Comparison of ENCODE assay signal across 1 cellular context in the genomic region with DNA sequence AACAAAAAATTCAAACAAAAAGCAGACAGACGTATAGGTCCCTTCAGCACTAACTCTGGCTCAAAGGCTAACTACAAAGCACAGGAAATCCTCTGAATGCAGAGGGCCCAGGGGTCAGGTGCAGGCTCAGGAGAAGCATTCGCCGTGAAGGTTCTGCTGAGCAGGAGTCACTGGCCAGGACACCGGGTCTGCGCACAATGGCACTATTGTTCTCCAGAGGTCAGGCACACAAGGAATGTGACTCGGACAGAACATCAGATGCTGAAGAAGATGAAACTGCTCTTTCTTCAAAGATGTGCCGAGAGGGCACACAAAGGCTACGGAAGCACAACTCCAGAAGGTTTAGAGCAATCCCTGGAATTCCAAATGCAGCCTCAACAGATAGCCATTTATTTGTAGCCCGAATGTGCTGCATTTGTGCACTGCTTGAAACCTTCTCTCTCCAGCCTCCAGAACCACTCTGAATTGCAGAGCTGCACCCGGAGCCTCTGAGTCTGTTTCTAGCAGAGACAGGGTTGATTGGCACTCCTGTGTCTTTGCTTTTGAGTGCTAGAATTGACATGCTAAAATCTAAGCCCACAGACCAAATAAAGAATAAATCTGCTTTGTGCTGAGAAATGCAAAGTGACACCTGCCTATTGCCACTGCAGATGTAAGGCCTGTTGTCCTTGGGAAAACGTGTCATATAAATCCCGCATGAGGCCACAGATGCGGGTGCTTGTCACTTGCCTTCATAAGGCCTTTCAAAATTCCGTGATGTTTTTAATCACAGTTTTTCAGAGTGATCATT.
TF ChIP-seq lines count a peak whose summit lies in the region.

No MANE protein-coding gene starts in this region.

TF ChIP-seq in HepG2, 621 proteins besides CTCF, POLR2A, EP300 and RAD21 (continued from another document):
- TF ChIP-seq, protein P1, sequence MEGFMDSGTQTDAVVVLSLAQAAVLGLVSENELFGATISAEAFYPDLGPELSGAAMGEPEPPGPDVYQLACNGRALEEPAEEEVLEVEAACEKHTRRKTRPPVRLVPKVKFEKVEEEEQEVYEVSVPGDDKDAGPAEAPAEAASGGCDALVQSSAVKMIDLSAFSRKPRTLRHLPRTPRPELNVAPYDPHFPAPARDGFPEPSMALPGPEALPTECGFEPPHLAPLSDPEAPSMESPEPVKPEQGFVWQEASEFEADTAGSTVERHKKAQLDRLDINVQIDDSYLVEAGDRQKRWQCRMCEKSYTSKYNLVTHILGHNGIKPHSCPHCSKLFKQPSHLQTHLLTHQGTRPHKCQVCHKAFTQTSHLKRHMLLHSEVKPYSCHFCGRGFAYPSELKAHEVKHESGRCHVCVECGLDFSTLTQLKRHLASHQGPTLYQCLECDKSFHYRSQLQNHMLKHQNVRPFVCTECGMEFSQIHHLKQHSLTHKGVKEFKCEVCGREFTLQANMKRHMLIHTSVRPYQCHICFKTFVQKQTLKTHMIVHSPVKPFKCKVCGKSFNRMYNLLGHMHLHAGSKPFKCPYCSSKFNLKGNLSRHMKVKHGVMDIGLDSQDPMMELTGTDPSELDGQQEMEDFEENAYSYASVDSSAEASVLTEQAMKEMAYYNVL (CRISPR knock-in tag; IDR thresholded peaks at IDR 0.05; ENCODE audit: borderline replicate concordance): peak; percentile 91
- TF ChIP-seq CHCHD3 (CRISPR knock-in tag; IDR thresholded peaks at IDR 0.05) (no peak), ZMYM4 (CRISPR knock-in tag; IDR thresholded peaks at IDR 0.05) (peak; percentile 75), KDM2A (CRISPR knock-in tag; IDR thresholded peaks at IDR 0.05; ENCODE audit: borderline replicate concordance, low read depth) (peak; percentile 53; the same call in 1 of the 2 replicates), MTA1 (CRISPR knock-in tag; IDR thresholded peaks at IDR 0.05; ENCODE audit: borderline replicate concordance) (peak; percentile 81; the same call in 1 of the 2 replicates), ARNT (IDR thresholded peaks at IDR 0.05) (no peak), ZNF501 (CRISPR knock-in tag; IDR thresholded peaks at IDR 0.05) (peak; percentile 68), RARA (CRISPR knock-in tag; IDR thresholded peaks at IDR 0.05) (peak; percentile 98), KDM5A (IDR thresholded peaks at IDR 0.05; ENCODE audit: borderline replicate concordance, low read length) (peak; percentile 10; the same call in 1 of the 2 replicates), ZNF337 (CRISPR knock-in tag; IDR thresholded peaks at IDR 0.05; ENCODE audit: borderline replicate concordance, low read depth) (no peak), TEAD3 (CRISPR knock-in tag; optimal IDR thresholded peaks at IDR 0.05; ENCODE audit: borderline replicate concordance) (peak; percentile 97), KDM3A (CRISPR knock-in tag; IDR thresholded peaks at IDR 0.05; ENCODE audit: low read depth) (peak; percentile 29; the same call in 1 of the 2 replicates), IRF2 (CRISPR knock-in tag; IDR thresholded peaks at IDR 0.05) (peak; percentile 62), CREM (IDR thresholded peaks at IDR 0.05) (peak; percentile 95), CREM (CRISPR knock-in tag; IDR thresholded peaks at IDR 0.05) (no peak), FOXO1 (CRISPR knock-in tag; IDR thresholded peaks at IDR 0.05) (peak; percentile 69; the same call in 1 of the 2 replicates), PHF21A (CRISPR knock-in tag; IDR thresholded peaks at IDR 0.05) (peak; percentile 96)
- TF ChIP-seq, protein P2, sequence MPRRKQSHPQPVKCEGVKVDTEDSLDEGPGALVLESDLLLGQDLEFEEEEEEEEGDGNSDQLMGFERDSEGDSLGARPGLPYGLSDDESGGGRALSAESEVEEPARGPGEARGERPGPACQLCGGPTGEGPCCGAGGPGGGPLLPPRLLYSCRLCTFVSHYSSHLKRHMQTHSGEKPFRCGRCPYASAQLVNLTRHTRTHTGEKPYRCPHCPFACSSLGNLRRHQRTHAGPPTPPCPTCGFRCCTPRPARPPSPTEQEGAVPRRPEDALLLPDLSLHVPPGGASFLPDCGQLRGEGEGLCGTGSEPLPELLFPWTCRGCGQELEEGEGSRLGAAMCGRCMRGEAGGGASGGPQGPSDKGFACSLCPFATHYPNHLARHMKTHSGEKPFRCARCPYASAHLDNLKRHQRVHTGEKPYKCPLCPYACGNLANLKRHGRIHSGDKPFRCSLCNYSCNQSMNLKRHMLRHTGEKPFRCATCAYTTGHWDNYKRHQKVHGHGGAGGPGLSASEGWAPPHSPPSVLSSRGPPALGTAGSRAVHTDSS (CRISPR knock-in tag; conservative IDR thresholded peaks at IDR 0.05): no peak
- TF ChIP-seq, protein P3, sequence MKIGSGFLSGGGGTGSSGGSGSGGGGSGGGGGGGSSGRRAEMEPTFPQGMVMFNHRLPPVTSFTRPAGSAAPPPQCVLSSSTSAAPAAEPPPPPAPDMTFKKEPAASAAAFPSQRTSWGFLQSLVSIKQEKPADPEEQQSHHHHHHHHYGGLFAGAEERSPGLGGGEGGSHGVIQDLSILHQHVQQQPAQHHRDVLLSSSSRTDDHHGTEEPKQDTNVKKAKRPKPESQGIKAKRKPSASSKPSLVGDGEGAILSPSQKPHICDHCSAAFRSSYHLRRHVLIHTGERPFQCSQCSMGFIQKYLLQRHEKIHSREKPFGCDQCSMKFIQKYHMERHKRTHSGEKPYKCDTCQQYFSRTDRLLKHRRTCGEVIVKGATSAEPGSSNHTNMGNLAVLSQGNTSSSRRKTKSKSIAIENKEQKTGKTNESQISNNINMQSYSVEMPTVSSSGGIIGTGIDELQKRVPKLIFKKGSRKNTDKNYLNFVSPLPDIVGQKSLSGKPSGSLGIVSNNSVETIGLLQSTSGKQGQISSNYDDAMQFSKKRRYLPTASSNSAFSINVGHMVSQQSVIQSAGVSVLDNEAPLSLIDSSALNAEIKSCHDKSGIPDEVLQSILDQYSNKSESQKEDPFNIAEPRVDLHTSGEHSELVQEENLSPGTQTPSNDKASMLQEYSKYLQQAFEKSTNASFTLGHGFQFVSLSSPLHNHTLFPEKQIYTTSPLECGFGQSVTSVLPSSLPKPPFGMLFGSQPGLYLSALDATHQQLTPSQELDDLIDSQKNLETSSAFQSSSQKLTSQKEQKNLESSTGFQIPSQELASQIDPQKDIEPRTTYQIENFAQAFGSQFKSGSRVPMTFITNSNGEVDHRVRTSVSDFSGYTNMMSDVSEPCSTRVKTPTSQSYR (CRISPR knock-in tag; IDR thresholded peaks at IDR 0.05; ENCODE audit: borderline replicate concordance): no peak
TF ChIP-seq in HepG2: peak in this region for 177.
